ENCODE assay signal across 10 cellular contexts in genomic region chr3:188468672-188469071, GRCh38.
DNase-seq lines count a peak whose midpoint lies in the region; ATAC-seq, FAIRE-seq and TF ChIP-seq lines count a peak whose summit lies in the region.
"Had no signal": no experiment of that assay in that cellular context is flagged by ENCODE, and none has a peak within 500 bp of the region (broad histone marks: within the 10 kb centered on the region; RNA-seq: fewer than 3 reads in every experiment).

No MANE protein-coding gene starts in this region.

- no peaks in the 10 kb centered on the region for H3K4me1 ChIP-seq in prostate gland (replicated peaks)

- 10% methylated on average over 3 of the region's 3 CpGs for WGBS in prostate gland

- TF ChIP-seq CTCF in fibroblast of pulmonary artery (IDR thresholded peaks at IDR 0.05; ENCODE audit: low read length, missing control alignments), result no peak
- TF ChIP-seq CTCF in prostate gland (IDR thresholded peaks at IDR 0.05), result no peak
- no peak for TF ChIP-seq CTCF in D721Med (IDR thresholded peaks at IDR 0.05; ENCODE audit: insufficient read depth, missing control alignments)
- TF ChIP-seq CTCF in omental fat pad (IDR thresholded peaks at IDR 0.05), result no peak

- no peaks in the 10 kb centered on the region for H3K9me3 ChIP-seq in prostate gland

- peak; percentile 56 for DNase-seq in CD1c-positive myeloid dendritic cell (ENCODE audit: extremely low spot score)
- peak; percentile 79 for DNase-seq in NCI-H510A treated with DMSO at 0.1 percent for 48 hours (lab: John Stamatoyannopoulos, UW)
- DNase-seq in fibroblast of pulmonary artery (ENCODE audit: low read depth), result peak; percentile 49
- DNase-seq in prostate gland (ENCODE audit: low spot score), result peak; percentile 72
- no peak for DNase-seq in H7
- no peak for DNase-seq in D721Med (ENCODE audit: insufficient read length, low spot score)
- DNase-seq in omental fat pad (ENCODE audit: low spot score), result no peak
- DNase-seq: activated naive CD4-positive, alpha-beta T cell treated with anti-CD3 and anti-CD28 coated beads, Interleukin-2, amount 10 ng/mL, durations not matched to agents 7 days and 5 days; CD4-positive, CD25-positive, alpha-beta regulatory T cell had no signal

- H3K4me3 ChIP-seq in fibroblast of pulmonary artery (replicated peaks; ENCODE audit: low read depth, low read length) (no peak overlapping the region), prostate gland (no peak overlapping the region), H7 (ENCODE audit: insufficient read depth, low read depth, low read length) (no peak overlapping the region)

- H3K27me3 ChIP-seq in prostate gland (replicated peaks; ENCODE audit: insufficient read depth) (no peaks in the 10 kb centered on the region), H7 (ENCODE audit: control insufficient read depth, insufficient read depth, low read length) (no peaks in the 10 kb centered on the region)

- intact Hi-C loops in prostate gland (cut with DNase I), result no loop called here

- H3K36me3 ChIP-seq in prostate gland (no peaks in the 10 kb centered on the region), H7 (replicated peaks; ENCODE audit: control insufficient read depth, insufficient read depth, low read length) (no peaks in the 10 kb centered on the region)

- ATAC-seq in omental fat pad (ENCODE audit: low FRiP score) (no peak), HG02970 (IDR thresholded peaks at IDR 0.05; ENCODE audit: low FRiP score, unreplicated experiment) (no peak)

- peak overlapping the region; percentile 6 to 33 for H3K27ac ChIP-seq in prostate gland

- no peak for TF ChIP-seq POLR2A in prostate gland (IDR thresholded peaks at IDR 0.05)

- no peak for FAIRE-seq in D721Med (lab: Jason Lieb, UNC)

Comparison
In these comparisons a context has a peak if more than half of its experiments do, and no peak if none do; other contexts are left out.
1. DNase-seq: peak in CD1c-positive myeloid dendritic cell (single experiment), NCI-H510A treated with DMSO at 0.1 percent for 48 hours (single experiment), fibroblast of pulmonary artery (single experiment) and prostate gland (single experiment); none in H7 (single experiment), D721Med (single experiment) and omental fat pad (single experiment).